Comparison of ENCODE assay signal across 1 cellular context in the genomic region with DNA sequence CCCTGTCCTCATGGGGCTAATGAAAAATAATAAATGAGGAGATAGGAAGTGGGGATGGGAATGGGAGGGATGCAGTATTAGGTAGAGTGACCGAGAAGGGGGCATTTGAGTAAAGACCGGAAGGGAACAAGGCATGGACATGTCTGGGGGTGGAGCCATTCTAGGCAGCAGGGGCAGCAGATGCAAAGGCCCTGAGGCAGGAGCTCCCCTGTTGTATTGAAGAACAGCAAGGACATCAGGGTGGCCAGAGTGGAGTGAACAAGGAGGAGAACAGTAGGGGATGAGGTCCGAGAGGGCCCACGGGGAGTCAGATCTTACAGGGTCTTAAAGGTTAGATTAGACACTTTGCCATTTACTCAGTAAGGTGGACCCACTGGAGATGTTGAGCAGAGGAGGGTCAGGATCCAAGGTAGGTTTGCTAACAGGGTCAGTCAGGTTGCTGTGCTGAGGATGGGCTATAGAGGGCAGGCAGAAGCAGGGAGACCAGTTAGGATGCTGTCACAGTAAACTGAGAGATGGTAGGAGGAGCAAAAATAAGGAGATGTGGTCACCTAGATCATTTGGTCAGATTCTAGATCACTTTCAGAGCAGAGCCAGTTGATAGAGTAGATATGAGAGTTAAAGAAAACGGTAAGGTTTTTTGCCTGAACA.
TF ChIP-seq lines count a peak whose summit lies in the region.

No MANE protein-coding gene starts in this region.

TF ChIP-seq in HepG2, 621 proteins besides CTCF, POLR2A, EP300 and RAD21:
- no peak for TF ChIP-seq ZNF567 (CRISPR knock-in tag; IDR thresholded peaks at IDR 0.05; ENCODE audit: borderline replicate concordance)
- 0 out of 2 replicates have a peak, but pooled peaks have one; percentile 18 for TF ChIP-seq STAG1 (CRISPR knock-in tag; IDR thresholded peaks at IDR 0.05)
- no peak for TF ChIP-seq ZBTB21 (CRISPR knock-in tag; IDR thresholded peaks at IDR 0.05)
- TF ChIP-seq, protein P1, sequence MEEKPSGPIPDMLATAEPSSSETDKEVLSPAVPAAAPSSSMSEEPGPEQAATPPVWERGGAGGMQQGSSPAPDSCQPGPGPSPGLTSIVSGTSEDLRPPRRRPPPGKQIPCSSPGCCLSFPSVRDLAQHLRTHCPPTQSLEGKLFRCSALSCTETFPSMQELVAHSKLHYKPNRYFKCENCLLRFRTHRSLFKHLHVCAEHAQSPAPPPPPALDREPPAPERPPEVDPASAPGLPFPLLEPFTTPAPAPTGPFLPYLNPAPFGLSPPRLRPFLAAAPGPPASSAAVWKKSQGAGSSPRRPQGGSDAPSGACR (CRISPR knock-in tag; IDR thresholded peaks at IDR 0.05), result no peak
